ENCODE assay signal across 8 cellular contexts in the genomic region with DNA sequence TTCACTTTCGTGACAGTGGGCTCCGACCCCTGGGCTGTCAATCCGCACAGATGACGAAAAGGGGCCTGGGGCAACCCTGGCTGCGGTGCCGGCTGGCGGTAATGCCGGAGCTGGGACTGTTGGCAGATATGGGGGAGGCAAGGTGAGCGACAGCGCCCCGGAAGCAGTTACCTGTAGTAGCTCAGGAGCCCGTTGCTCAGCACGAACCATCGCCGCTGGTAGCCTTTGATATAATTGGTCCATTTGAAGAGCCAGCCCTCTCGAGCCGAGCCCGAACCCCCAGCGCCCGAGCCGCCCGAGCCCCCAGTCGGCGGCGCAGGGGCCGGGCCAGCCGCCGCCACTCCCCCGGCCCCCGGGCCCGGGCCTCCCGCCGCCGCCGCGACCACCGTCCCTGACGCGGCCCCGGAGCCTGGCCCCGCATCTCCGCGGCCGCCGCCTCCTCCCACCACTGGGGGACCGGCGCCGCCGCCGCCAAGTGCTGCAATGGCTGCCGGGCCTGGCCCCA. TPM values are rescaled to one million over a fixed set of nuclear protein-coding genes. Genes with fewer than 3 reads are reported as not detected.
A peak's percentile ranks its signal among the peaks of the same experiment; 100 is the strongest.
DNase-seq lines count a peak whose midpoint lies in the region; ATAC-seq, FAIRE-seq and TF ChIP-seq lines count a peak whose summit lies in the region.

No MANE protein-coding gene starts in this region.

- H3K9me3 Mint-ChIP-seq in natural killer cell treated with Interleukin-12 subunit alpha and Interleukin-12 subunit beta and Interleukin-15 and Interleukin-18, amount 100 ng/mL, for 72 hours: no peaks in the 10 kb centered on the region

- H3K36me3 ChIP-seq in esophagus (ENCODE audit: control insufficient read depth in 2 of 2, insufficient read depth in 2 of 2, low read length in 1 of 2): peaks cover 2% of the 10 kb centered on the region in 2 donors

- no peaks in the 10 kb centered on the region for H3K9me3 ChIP-seq in esophagus (ENCODE audit: control insufficient read depth in 2 of 2, insufficient read depth in 1 of 2, low read depth in 1 of 2, low read length in 1 of 2)

- DNase-seq in GM12891 (ENCODE audit: insufficient read length, low spot score) (peak; percentile 24), NCI-H2196 (lab: John Stamatoyannopoulos, UW; ENCODE audit: unreplicated experiment) (peak; percentile 37), activated T-cell treated with anti-CD3 and anti-CD28 coated beads for 24 hours (ENCODE audit: low read depth) (peak; percentile 31)
- DNase-seq in natural killer cell treated with Interleukin-12 subunit alpha and Interleukin-12 subunit beta and Interleukin-15 and Interleukin-18, amount 100 ng/mL, for 72 hours (ENCODE audit: low spot score): peak; percentile 62
- peak; percentile 67 for DNase-seq in stimulated activated naive CD4-positive, alpha-beta T cell treated with Interleukin-2 at 50 U/mL for 16 hours (lab: John Stamatoyannopoulos, UW)

- H3K4me3 Mint-ChIP-seq in natural killer cell treated with Interleukin-12 subunit alpha and Interleukin-12 subunit beta and Interleukin-15 and Interleukin-18, amount 100 ng/mL, for 72 hours: peak overlapping the region; percentile 99

- ATAC-seq in HG02798 (IDR thresholded peaks at IDR 0.05; ENCODE audit: poor library complexity, unreplicated experiment) (peak; percentile 3), GM18520 (IDR thresholded peaks at IDR 0.05; ENCODE audit: unreplicated experiment) (no peak)
- no peak for ATAC-seq in natural killer cell treated with Interleukin-12 subunit alpha and Interleukin-12 subunit beta and Interleukin-15 and Interleukin-18, amount 100 ng/mL, for 72 hours

- TF ChIP-seq POLR2A in GM12891 (IDR thresholded peaks at IDR 0.05; ENCODE audit: low read depth, low read length): no peak

- peaks cover 7% of the 10 kb centered on the region for H3K36me3 Mint-ChIP-seq in natural killer cell treated with Interleukin-12 subunit alpha and Interleukin-12 subunit beta and Interleukin-15 and Interleukin-18, amount 100 ng/mL, for 72 hours

- 0 to 1% methylated on average over 30 to 51 of the region's 51 CpGs for WGBS in esophagus, 2 donors

- peaks cover 38 to 40% of the 10 kb centered on the region in 2 donors for H3K4me1 Mint-ChIP-seq in natural killer cell treated with Interleukin-12 subunit alpha and Interleukin-12 subunit beta and Interleukin-15 and Interleukin-18, amount 100 ng/mL, for 72 hours (ENCODE audit: low read depth in 2 of 2)

- peak; percentile 56 for FAIRE-seq in GM12891 (lab: Jason Lieb, UNC)

- H3K4me1 ChIP-seq in esophagus (ENCODE audit: control insufficient read depth in 2 of 2, insufficient read depth in 2 of 2, low read length in 1 of 2): peaks cover 0 to 7% of the 10 kb centered on the region in 2 donors

- H3K4me3 ChIP-seq in esophagus (ENCODE audit: low read depth in 1 of 2, low read length in 2 of 2): peak overlapping the region; percentile 82 to 99

- no peaks in the 10 kb centered on the region for H3K27me3 ChIP-seq in esophagus (ENCODE audit: control insufficient read depth in 1 of 2, insufficient read depth in 2 of 2, low read length in 2 of 2)

- H3K27me3 Mint-ChIP-seq in natural killer cell treated with Interleukin-12 subunit alpha and Interleukin-12 subunit beta and Interleukin-15 and Interleukin-18, amount 100 ng/mL, for 72 hours: no peaks in the 10 kb centered on the region

- H3K27ac Mint-ChIP-seq in natural killer cell treated with Interleukin-12 subunit alpha and Interleukin-12 subunit beta and Interleukin-15 and Interleukin-18, amount 100 ng/mL, for 72 hours: peak overlapping the region; percentile 86 to 93

- H3K27ac ChIP-seq in esophagus (ENCODE audit: low read depth in 2 of 2, low read length in 1 of 2): peak overlapping the region; percentile 96 to 100

TF ChIP-seq in GM12891, 5 proteins besides CTCF, POLR2A, EP300 and RAD21:
- TF ChIP-seq POU2F2 (IDR thresholded peaks at IDR 0.05; ENCODE audit: low read depth, low read length): no peak
- TF ChIP-seq TAF1 (IDR thresholded peaks at IDR 0.05; ENCODE audit: low read depth, low read length): no peak
- TF ChIP-seq PAX5 (IDR thresholded peaks at IDR 0.05; ENCODE audit: insufficient read depth, low read length, severe bottlenecking): no peak
- no peak for TF ChIP-seq SPI1 (IDR thresholded peaks at IDR 0.05; ENCODE audit: low read depth, low read length)
- no peak for TF ChIP-seq POLR2AphosphoS5 (IDR thresholded peaks at IDR 0.05; ENCODE audit: low read depth, low read length)

RNA-seq across cellular contexts. Expression of a gene that starts 0.4 kb away (rescaled TPM):
- 17.7 TPM for polyA plus RNA-seq in GM12891 (2012; ENCODE audit: low read depth, missing spikeins)
- 10 to 100 TPM in 1 of 2 donors, 1 to 10 TPM in 1; 7.5 to 13.6 TPM for polyA plus RNA-seq in esophagus
- total RNA-seq in natural killer cell treated with Interleukin-12 subunit alpha and Interleukin-12 subunit beta and Interleukin-15 and Interleukin-18, amount 100 ng/mL, for 72 hours: 10 to 100 TPM; 40.5 to 45.2 TPM

RNA-seq across cellular contexts. Expression of a gene that starts 53.7 kb away (rescaled TPM):
- 26.1 TPM for polyA plus RNA-seq in GM12891 (2012; ENCODE audit: low read depth, missing spikeins)
- polyA plus RNA-seq in esophagus: 10 to 100 TPM in 1 of 2 donors, 1 to 10 TPM in 1; 7.3 to 12.6 TPM
- total RNA-seq in natural killer cell treated with Interleukin-12 subunit alpha and Interleukin-12 subunit beta and Interleukin-15 and Interleukin-18, amount 100 ng/mL, for 72 hours: 10 to 100 TPM; 50.5 to 62.9 TPM
